Comparison of ENCODE assay signal across 3 cellular contexts in the genomic region with DNA sequence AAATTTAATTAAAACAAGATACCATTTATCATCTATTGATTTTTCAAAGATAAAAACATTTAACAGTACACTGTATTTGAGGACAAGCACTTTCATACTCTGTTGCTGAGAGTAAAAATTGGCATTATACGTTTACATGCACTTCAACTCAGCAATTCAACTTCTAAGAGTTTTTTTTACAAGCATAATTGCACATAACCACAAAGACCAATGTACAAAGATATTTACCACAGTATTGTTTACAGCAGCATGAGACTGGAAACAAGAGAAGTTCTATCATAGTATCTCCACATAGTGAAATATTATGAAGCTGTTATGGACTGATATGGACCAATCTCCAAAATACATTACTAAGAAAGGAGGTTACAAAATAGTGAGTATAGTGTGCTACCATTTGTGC.
TF ChIP-seq lines count a peak whose summit lies in the region.

No MANE protein-coding gene starts in this region.

TF ChIP-seq in A549, 52 proteins besides CTCF, POLR2A, EP300 and RAD21:
- TF ChIP-seq HOXA7 (CRISPR knock-in tag; IDR thresholded peaks at IDR 0.05) = no peak
- no peak for TF ChIP-seq EHF (CRISPR knock-in tag; IDR thresholded peaks at IDR 0.05)
- TF ChIP-seq ZSCAN20 (CRISPR knock-in tag; IDR thresholded peaks at IDR 0.05) = no peak
- TF ChIP-seq NFE2L2 (conservative IDR thresholded peaks at IDR 0.05; ENCODE audit: low read length) = no peak
- TF ChIP-seq MAZ (IDR thresholded peaks at IDR 0.05; ENCODE audit: borderline replicate concordance, low read depth, low read length) = no peak
TF ChIP-seq in A549: peak in this region for 0.

TF ChIP-seq in K562, 482 proteins besides CTCF, POLR2A, EP300 and RAD21:
- TF ChIP-seq, protein P1, sequence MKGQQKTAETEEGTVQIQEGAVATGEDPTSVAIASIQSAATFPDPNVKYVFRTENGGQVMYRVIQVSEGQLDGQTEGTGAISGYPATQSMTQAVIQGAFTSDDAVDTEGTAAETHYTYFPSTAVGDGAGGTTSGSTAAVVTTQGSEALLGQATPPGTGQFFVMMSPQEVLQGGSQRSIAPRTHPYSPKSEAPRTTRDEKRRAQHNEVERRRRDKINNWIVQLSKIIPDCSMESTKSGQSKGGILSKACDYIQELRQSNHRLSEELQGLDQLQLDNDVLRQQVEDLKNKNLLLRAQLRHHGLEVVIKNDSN (CRISPR knock-in tag; IDR thresholded peaks at IDR 0.05) = no peak
- TF ChIP-seq TAL1 (IDR thresholded peaks at IDR 0.05) (peak; percentile 11; the same call in 1 of the 2 replicates), ARID1B (IDR thresholded peaks at IDR 0.05) (0 out of 2 replicates have a peak, but pooled peaks have one; percentile 25), CBFA2T3 (IDR thresholded peaks at IDR 0.05) (0 out of 2 replicates have a peak, but pooled peaks have one; percentile 21), TEAD4 (IDR thresholded peaks at IDR 0.05; ENCODE audit: low read length) (peak; percentile 35; the same call in 1 of the 2 replicates), TEAD4 (CRISPR knock-in tag; IDR thresholded peaks at IDR 0.05; ENCODE audit: borderline replicate concordance) (no peak), TCF3 (CRISPR knock-in tag; IDR thresholded peaks at IDR 0.05) (peak; percentile 42; the same call in 1 of the 2 replicates), CREM (IDR thresholded peaks at IDR 0.05; ENCODE audit: low read depth) (no peak)

TF ChIP-seq in HEK293T, 16 proteins besides CTCF, POLR2A, EP300 and RAD21:
- no peak for TF ChIP-seq HDGF (IDR thresholded peaks at IDR 0.05; ENCODE audit: borderline replicate concordance)
- TF ChIP-seq BHLHE40 (IDR thresholded peaks at IDR 0.05; ENCODE audit: borderline replicate concordance) = no peak
- TF ChIP-seq ARNT (IDR thresholded peaks at IDR 0.05) = no peak
- TF ChIP-seq L3MBTL2 (conservative IDR thresholded peaks at IDR 0.05) = no peak
- TF ChIP-seq SP1 (IDR thresholded peaks at IDR 0.05) = no peak
- TF ChIP-seq ZNF384 (IDR thresholded peaks at IDR 0.05) = no peak
- no peak for TF ChIP-seq LEF1 (IDR thresholded peaks at IDR 0.05; ENCODE audit: borderline replicate concordance)
